19 cellular contexts compared by ENCODE assay signal in the genomic region with DNA sequence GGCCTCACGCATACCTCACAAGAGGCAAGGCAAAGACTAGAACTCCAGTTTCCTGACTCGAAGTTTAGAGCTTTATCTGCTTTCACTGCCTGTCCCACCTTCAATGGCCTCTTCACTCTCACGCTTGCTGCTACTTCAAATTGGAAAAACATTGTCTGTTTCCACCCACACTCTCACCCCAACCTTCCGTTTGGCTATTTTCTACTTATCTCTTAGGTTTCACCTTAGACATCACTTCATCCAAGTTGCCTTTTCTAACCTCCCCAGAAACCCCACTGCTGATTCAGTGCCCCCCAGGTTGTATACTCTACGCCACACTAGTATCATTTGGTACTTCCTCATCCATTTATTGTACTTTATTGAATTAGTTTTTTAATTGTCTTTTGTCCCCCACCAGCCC. TPM values are rescaled to one million over a fixed set of nuclear protein-coding genes. Genes with fewer than 3 reads are reported as not detected.
A peak's percentile ranks its signal among the peaks of the same experiment; 100 is the strongest.
DNase-seq lines count a peak whose midpoint lies in the region; ATAC-seq, FAIRE-seq and TF ChIP-seq lines count a peak whose summit lies in the region.
"Had no signal": no experiment of that assay in that cellular context is flagged by ENCODE, and none has a peak within 500 bp of the region (broad histone marks: within the 10 kb centered on the region; RNA-seq: fewer than 3 reads in every experiment).

No MANE protein-coding gene starts in this region.

- no peak for TF ChIP-seq RAD21 in K562 (CRISPR knock-in tag; conservative IDR thresholded peaks at IDR 0.05 in 1 of 2, IDR thresholded peaks at IDR 0.05 in 1 of 2)

- WGBS in K562 (ENCODE audit: insufficient coverage, low coverage, missing lambda C conversion rate) = 50% methylated on average over 4 of the region's 5 CpGs

- no peaks in the 10 kb centered on the region for H3K36me3 Mint-ChIP-seq in CD8-positive, alpha-beta memory T cell
- H3K36me3 Mint-ChIP-seq: activated naive CD8-positive, alpha-beta T cell treated with anti-CD3 and anti-CD28 coated beads, Interleukin-2, amount 10 ng/mL, durations not matched to agents 7 days and 5 days had no signal

- H3K27ac ChIP-seq in DND-41 (ENCODE audit: low read length) = no peak overlapping the region
- H3K27ac ChIP-seq in K562 (ENCODE audit: extremely low read depth, low read depth, low read length) = peak overlapping the region; percentile 52; the same call in 1 of the 3 replicates
- no peak overlapping the region for H3K27ac ChIP-seq in CD8-positive, alpha-beta memory T cell (ENCODE audit: low read depth, low read length)
- H3K27ac ChIP-seq: esophagus squamous epithelium, ovary, Peyer's patch, tibial nerve had no signal

- 0 out of 2 replicates have a peak overlapping the region, but pooled peaks have one; percentile 25 for H2AFZ ChIP-seq in DND-41 (ENCODE audit: low read depth, low read length)
- H2AFZ ChIP-seq in K562 (ENCODE audit: low read depth, low read length) = peak overlapping the region; percentile 86

- no peaks in the 10 kb centered on the region for H3K79me2 ChIP-seq in DND-41 (ENCODE audit: insufficient read depth, low read length)
- H3K79me2 ChIP-seq in K562 (ENCODE audit: control insufficient read depth, insufficient read depth, low read length) = no peaks in the 10 kb centered on the region

- no peak for TF ChIP-seq POLR2A in K562 (conservative IDR thresholded peaks at IDR 0.05)

- no peaks in the 10 kb centered on the region for H3K9me1 ChIP-seq in K562 (ENCODE audit: control insufficient read depth, insufficient read depth, low read length)

- no peak overlapping the region for H3K4me3 ChIP-seq in DND-41 (ENCODE audit: low read depth in 1 of 2, low read length in 2 of 2)
- no peak overlapping the region for H3K4me3 ChIP-seq in K562
- H3K4me3 ChIP-seq in CD8-positive, alpha-beta memory T cell (ENCODE audit: low read length) = no peak overlapping the region
- H3K4me3 ChIP-seq: esophagus squamous epithelium, ovary, Peyer's patch, tibial nerve had no signal

- peaks cover 4 to 5% (median 4%) of the 10 kb centered on the region in 3 donors for H3K4me1 Mint-ChIP-seq in CD8-positive, alpha-beta memory T cell

- H4K20me1 ChIP-seq in DND-41 (ENCODE audit: insufficient read depth, low read length) (no peaks in the 10 kb centered on the region), K562 (replicated peaks; ENCODE audit: control insufficient read depth, insufficient read depth, low read length) (no peaks in the 10 kb centered on the region)

- CTCF ChIA-PET in K562 (lab: Yijun Ruan, JAX; ENCODE audit: low intra/inter-chr PET ratio) = no interaction called here
- CTCF ChIA-PET in CD8-positive, alpha-beta memory T cell (lab: Charles Lee) = no interaction called here

- intact Hi-C loops in K562 (cut with micrococcal nuclease) = no loop called here

- no TSS peak for BruUV-seq in K562 (replicated peaks; lab: Mats Ljungman, UMichigan)

- no peak for TF ChIP-seq EP300 in K562 (IDR thresholded peaks at IDR 0.05; ENCODE audit: low read length)

- no peak overlapping the region for H3K4me2 ChIP-seq in DND-41 (ENCODE audit: insufficient read depth, low read length)
- H3K4me2 ChIP-seq in K562 (ENCODE audit: insufficient read depth, low read length) = no peak overlapping the region

- H3K9me3 Mint-ChIP-seq in CD8-positive, alpha-beta memory T cell = no peaks in the 10 kb centered on the region
- H3K9me3 Mint-ChIP-seq: activated naive CD8-positive, alpha-beta T cell treated with anti-CD3 and anti-CD28 coated beads, Interleukin-2, amount 10 ng/mL, durations not matched to agents 7 days and 5 days; H9 had no signal

- H3K9ac ChIP-seq in DND-41 (ENCODE audit: low read depth, low read length) = no peak overlapping the region
- no peak overlapping the region for H3K9ac ChIP-seq in K562 (ENCODE audit: insufficient read depth in 1 of 2, low read depth in 2 of 2, low read length in 2 of 2)

- POLR2A ChIA-PET in K562 (lab: Yijun Ruan, JAX) = no interaction called here
- POLR2A ChIA-PET in CD8-positive, alpha-beta memory T cell (lab: Charles Lee) = no interaction called here

- peak overlapping the region in 1 of 7 donors; percentile 46 for H3K4me3 Mint-ChIP-seq in CD8-positive, alpha-beta memory T cell
- H3K4me3 Mint-ChIP-seq: activated naive CD8-positive, alpha-beta T cell treated with anti-CD3 and anti-CD28 coated beads, Interleukin-2, amount 10 ng/mL, durations not matched to agents 7 days and 5 days; H9 had no signal

- DNase-seq in DND-41 (no peak), GM10266 (ENCODE audit: extremely low spot score) (peak; percentile 37), K562 (ENCODE audit: extremely low read depth in 1 of 4, low spot score in 3 of 4) (no peak)
- DNase-seq in CD8-positive, alpha-beta memory T cell = no peak
- no peak for DNase-seq in central memory CD4-positive, alpha-beta T cell
- DNase-seq: activated CD8-positive, alpha-beta memory T cell treated with anti-CD3 and anti-CD28 coated beads for 24 hours; activated naive CD8-positive, alpha-beta T cell treated with anti-CD3 and anti-CD28 coated beads, Interleukin-2, amount 10 ng/mL, durations not matched to agents 7 days and 5 days; esophagus squamous epithelium; H9; NCI-H1436 treated with DMSO at 0.1 percent for 48 hours; NCI-H2171 treated with DMSO at 0.1 percent for 48 hours; NCI-H82; ovary; Peyer's patch had no signal

- no peak for FAIRE-seq in K562 (lab: Jason Lieb, UNC)
- FAIRE-seq: HTR-8/SVneo had no signal

- H3K9me3 ChIP-seq in DND-41 (ENCODE audit: insufficient read depth, low read length, severe bottlenecking) = no peaks in the 10 kb centered on the region
- H3K9me3 ChIP-seq in K562 (replicated peaks; ENCODE audit: control insufficient read depth, insufficient read depth, low read depth, low read length) = no peaks in the 10 kb centered on the region
- H3K9me3 ChIP-seq in CD8-positive, alpha-beta memory T cell (ENCODE audit: low read length) = no peaks in the 10 kb centered on the region
- H3K9me3 ChIP-seq: esophagus squamous epithelium, ovary, Peyer's patch, tibial nerve had no signal

- no peaks in the 10 kb centered on the region for H3K27me3 Mint-ChIP-seq in CD8-positive, alpha-beta memory T cell

- ATAC-seq in DND-41 (ENCODE audit: insufficient read depth, low read depth) (no peak), HG02973 (IDR thresholded peaks at IDR 0.05; ENCODE audit: unreplicated experiment) (peak; percentile 40), K562 (no peak), HG02588 (IDR thresholded peaks at IDR 0.05; ENCODE audit: unreplicated experiment) (no peak)
- ATAC-seq: SK-N-SH treated with all-trans-retinoic acid at 6 μM for 48 hours had no signal

- H3K27ac Mint-ChIP-seq in CD8-positive, alpha-beta memory T cell = peak overlapping the region in 2 of 8 donors; percentile 2 to 69
- H3K27ac Mint-ChIP-seq: activated naive CD8-positive, alpha-beta T cell treated with anti-CD3 and anti-CD28 coated beads, Interleukin-2, amount 10 ng/mL, durations not matched to agents 7 days and 5 days had no signal

- H3K36me3 ChIP-seq in DND-41 (ENCODE audit: insufficient read depth, low read length) = no peaks in the 10 kb centered on the region
- no peaks in the 10 kb centered on the region for H3K36me3 ChIP-seq in K562 (ENCODE audit: control insufficient read depth, insufficient read depth, low read length)
- no peaks in the 10 kb centered on the region for H3K36me3 ChIP-seq in CD8-positive, alpha-beta memory T cell (ENCODE audit: insufficient read depth, low read length)
- H3K36me3 ChIP-seq: esophagus squamous epithelium, ovary, Peyer's patch, tibial nerve had no signal

- no peak for TF ChIP-seq CTCF in DND-41 (IDR thresholded peaks at IDR 0.05; ENCODE audit: borderline replicate concordance, extremely low read depth, low read length, poor library complexity, severe bottlenecking)
- no peak for TF ChIP-seq CTCF in GM10266 (IDR thresholded peaks at IDR 0.05; ENCODE audit: control insufficient read depth, insufficient read depth, low read depth, missing control alignments)
- no peak for TF ChIP-seq CTCF in K562 (IDR thresholded peaks at IDR 0.05 in 2 of 3, conservative IDR thresholded peaks at IDR 0.05 in 1 of 3; ENCODE audit: insufficient read depth in 2 of 3, low read depth in 1 of 3, low read length in 3 of 3)

- H3K4me1 ChIP-seq in DND-41 (ENCODE audit: insufficient read depth, low read length) (peaks cover 6% of the 10 kb centered on the region), K562 (replicated peaks in 1 of 2; ENCODE audit: control insufficient read depth in 2 of 2, insufficient read depth in 2 of 2, low read length in 2 of 2) (peaks cover 0 to 6% of the 10 kb centered on the region in 2 experiments; a peak in 2 of 5 replicates)
- peaks cover 5% of the 10 kb centered on the region for H3K4me1 ChIP-seq in CD8-positive, alpha-beta memory T cell (ENCODE audit: insufficient read depth, low read length)
- H3K4me1 ChIP-seq: Peyer's patch had no signal

- in situ Hi-C loops in K562 (cut with MboI) = no loop called here

- H3K27me3 ChIP-seq in DND-41 (ENCODE audit: insufficient read depth, low read length, poor library complexity) (peaks cover 3% of the 10 kb centered on the region), K562 (ENCODE audit: control insufficient read depth in 2 of 2, insufficient read depth in 2 of 2, low read length in 2 of 2) (no peaks in the 10 kb centered on the region)
- no peaks in the 10 kb centered on the region for H3K27me3 ChIP-seq in CD8-positive, alpha-beta memory T cell (ENCODE audit: insufficient read depth, low read length, poor library complexity, severe bottlenecking)
- H3K27me3 ChIP-seq: esophagus squamous epithelium, ovary, Peyer's patch, tibial nerve had no signal

RNA-seq across cellular contexts. Expression of gene MBD2, which starts 5.2 kb away (rescaled TPM):
- 7.9 and 16.1 TPM in 2 replicates for total RNA-seq in K562 (2011; cell fraction: chromatin; rRNA removed; ENCODE audit: low replicate concordance)
- total RNA-seq in K562 (2011; cell fraction: nucleolus; rRNA removed) = 5.3 and 5.5 TPM in 2 replicates
- 12.7 and 25.0 TPM in 2 replicates for total RNA-seq in K562 (2011; cell fraction: nucleoplasm; rRNA removed)
- total RNA-seq in K562 (2014; rRNA removed) = 9.1 and 10.5 TPM in 2 replicates
- 30.0 and 30.8 TPM in 2 replicates for total RNA-seq in K562 (2014; rRNA removed; fragmentation: Illumina TruSeq; extraction: Trizol)
- 13.4 and 13.9 TPM in 2 replicates for total RNA-seq in K562 (2015; rRNA removed; fragmentation: Illumina TruSeq; extraction: Trizol)
- total RNA-seq in K562 (2021) = 38.6 and 40.2 TPM in 2 replicates
- 23.9 and 31.0 TPM in 2 replicates for polyA plus RNA-seq in K562 (2011; rRNA removed)
- polyA plus RNA-seq in K562 (2011; cell fraction: cytosol; rRNA removed) = 2.9 and 5.7 TPM in 2 replicates
- polyA plus RNA-seq in K562 (2011; cell fraction: nucleus; rRNA removed) = 18.0 and 18.7 TPM in 2 replicates
- 10.8 and 18.3 TPM in 2 replicates for polyA plus RNA-seq in K562 (2012)
- 16.2 and 21.7 TPM in 2 replicates for polyA plus RNA-seq in K562 (2014; fragmentation: Illumina TruSeq; extraction: Trizol)
- 1 to 10 TPM; 4.4 to 5.0 TPM for polyA plus RNA-seq in K562 (2014; fragmentation: Nextera tagmentation; extraction: Ambion mirVana)
- polyA plus RNA-seq in K562 (2014; rRNA removed) = 10.3 and 13.7 TPM in 2 replicates
- polyA minus RNA-seq in K562 (2011; rRNA and poly(A)+ RNA removed) = 11.1 and 17.0 TPM in 2 replicates
- 23.2 and 32.7 TPM in 2 replicates for polyA minus RNA-seq in K562 (2011; cell fraction: cytosol; rRNA and poly(A)+ RNA removed)
- polyA minus RNA-seq in K562 (2011; cell fraction: nucleus; rRNA and poly(A)+ RNA removed) = 3.5 and 6.3 TPM in 2 replicates
- 100 to 1,000 TPM; 195 to 201 TPM for total RNA-seq in CD8-positive, alpha-beta memory T cell
- polyA plus RNA-seq in CD8-positive, alpha-beta memory T cell = 27.2 TPM

RNA-seq across cellular contexts. Expression of gene POLI, which starts 39.7 kb away (rescaled TPM):
- total RNA-seq in K562 (2011; cell fraction: chromatin; rRNA removed; ENCODE audit: low replicate concordance) = 12.9 and 30.6 TPM in 2 replicates
- total RNA-seq in K562 (2011; cell fraction: nucleolus; rRNA removed) = 9.0 and 10.1 TPM in 2 replicates
- total RNA-seq in K562 (2011; cell fraction: nucleoplasm; rRNA removed) = 19.3 and 24.8 TPM in 2 replicates
- total RNA-seq in K562 (2014; rRNA removed) (4.4 and 6.0 TPM in 2 replicates), K562 (2014; rRNA removed; fragmentation: Illumina TruSeq; extraction: Trizol) (6.6 and 8.4 TPM in 2 replicates), K562 (2015; rRNA removed; fragmentation: Illumina TruSeq; extraction: Trizol) (5.1 and 7.2 TPM in 2 replicates), K562 (2021) (6.5 and 7.0 TPM in 2 replicates)
- polyA plus RNA-seq in K562 (2011; rRNA removed) (13.1 and 13.2 TPM in 2 replicates), K562 (2014; fragmentation: Illumina TruSeq; extraction: Trizol) (5.8 and 6.0 TPM in 2 replicates), K562 (2014; fragmentation: Nextera tagmentation; extraction: Ambion mirVana) (1 to 10 TPM; 3.2 to 4.1 TPM), K562 (2014; rRNA removed) (9.0 and 9.1 TPM in 2 replicates)
- 1.5 and 3.1 TPM in 2 replicates for polyA plus RNA-seq in K562 (2011; cell fraction: cytosol; rRNA removed)
- 17.6 and 21.5 TPM in 2 replicates for polyA plus RNA-seq in K562 (2011; cell fraction: nucleus; rRNA removed)
- polyA plus RNA-seq in K562 (2012) = 3.4 and 7.9 TPM in 2 replicates
- polyA minus RNA-seq in K562 (2011; rRNA and poly(A)+ RNA removed) = 11.2 and 13.8 TPM in 2 replicates
- polyA minus RNA-seq in K562 (2011; cell fraction: cytosol; rRNA and poly(A)+ RNA removed) = 3.9 and 6.5 TPM in 2 replicates
- 15.6 and 24.3 TPM in 2 replicates for polyA minus RNA-seq in K562 (2011; cell fraction: nucleus; rRNA and poly(A)+ RNA removed)
- 10 to 100 TPM in 1 of 2 experiments, 1 to 10 TPM in 1; 9.2 to 10.1 TPM for total RNA-seq in CD8-positive, alpha-beta memory T cell
- 3.3 TPM for polyA plus RNA-seq in CD8-positive, alpha-beta memory T cell

Comparison
In these comparisons a context has a peak if more than half of its experiments do, and no peak if none do; other contexts are left out.
1. RNA of gene MBD2, which starts 5.2 kb away (total RNA-seq): 195 to 201 TPM in CD8-positive, alpha-beta memory T cell; 5.3 to 40.2 TPM in K562; every median in the first group is over 4 times any median in the second.